ENCODE assay signal across 1 cellular context in the genomic region with DNA sequence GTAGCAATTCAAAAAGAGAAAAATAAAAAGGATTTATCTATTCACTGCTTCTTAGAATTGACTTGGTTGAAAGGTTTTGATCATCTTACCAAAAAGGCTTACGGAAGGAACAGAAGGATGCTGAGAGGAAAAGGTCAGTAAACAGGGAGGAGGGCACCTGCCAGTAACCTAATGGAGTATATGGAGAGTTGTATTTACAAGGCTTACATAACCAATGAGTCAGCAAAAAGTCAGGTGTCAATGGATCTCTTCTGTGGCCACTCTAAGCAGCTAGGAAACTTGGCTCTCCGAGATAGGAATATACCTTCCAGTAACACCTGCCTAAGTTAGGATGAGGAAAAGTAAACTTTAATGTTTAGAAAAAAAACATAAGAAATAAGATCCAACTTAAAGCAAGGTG.
TF ChIP-seq lines count a peak whose summit lies in the region.

No MANE protein-coding gene starts in this region.

TF ChIP-seq in HepG2, 621 proteins besides CTCF, POLR2A, EP300 and RAD21 (continued from another document):
- TF ChIP-seq, protein P1, sequence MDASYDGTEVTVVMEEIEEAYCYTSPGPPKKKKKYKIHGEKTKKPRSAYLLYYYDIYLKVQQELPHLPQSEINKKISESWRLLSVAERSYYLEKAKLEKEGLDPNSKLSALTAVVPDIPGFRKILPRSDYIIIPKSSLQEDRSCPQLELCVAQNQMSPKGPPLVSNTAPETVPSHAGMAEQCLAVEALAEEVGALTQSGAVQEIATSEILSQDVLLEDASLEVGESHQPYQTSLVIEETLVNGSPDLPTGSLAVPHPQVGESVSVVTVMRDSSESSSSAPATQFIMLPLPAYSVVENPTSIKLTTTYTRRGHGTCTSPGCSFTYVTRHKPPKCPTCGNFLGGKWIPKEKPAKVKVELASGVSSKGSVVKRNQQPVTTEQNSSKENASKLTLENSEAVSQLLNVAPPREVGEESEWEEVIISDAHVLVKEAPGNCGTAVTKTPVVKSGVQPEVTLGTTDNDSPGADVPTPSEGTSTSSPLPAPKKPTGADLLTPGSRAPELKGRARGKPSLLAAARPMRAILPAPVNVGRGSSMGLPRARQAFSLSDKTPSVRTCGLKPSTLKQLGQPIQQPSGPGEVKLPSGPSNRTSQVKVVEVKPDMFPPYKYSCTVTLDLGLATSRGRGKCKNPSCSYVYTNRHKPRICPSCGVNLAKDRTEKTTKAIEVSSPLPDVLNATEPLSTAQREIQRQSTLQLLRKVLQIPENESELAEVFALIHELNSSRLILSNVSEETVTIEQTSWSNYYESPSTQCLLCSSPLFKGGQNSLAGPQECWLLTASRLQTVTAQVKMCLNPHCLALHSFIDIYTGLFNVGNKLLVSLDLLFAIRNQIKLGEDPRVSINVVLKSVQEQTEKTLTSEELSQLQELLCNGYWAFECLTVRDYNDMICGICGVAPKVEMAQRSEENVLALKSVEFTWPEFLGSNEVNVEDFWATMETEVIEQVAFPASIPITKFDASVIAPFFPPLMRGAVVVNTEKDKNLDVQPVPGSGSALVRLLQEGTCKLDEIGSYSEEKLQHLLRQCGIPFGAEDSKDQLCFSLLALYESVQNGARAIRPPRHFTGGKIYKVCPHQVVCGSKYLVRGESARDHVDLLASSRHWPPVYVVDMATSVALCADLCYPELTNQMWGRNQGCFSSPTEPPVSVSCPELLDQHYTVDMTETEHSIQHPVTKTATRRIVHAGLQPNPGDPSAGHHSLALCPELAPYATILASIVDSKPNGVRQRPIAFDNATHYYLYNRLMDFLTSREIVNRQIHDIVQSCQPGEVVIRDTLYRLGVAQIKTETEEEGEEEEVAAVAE (CRISPR knock-in tag; IDR thresholded peaks at IDR 0.05; ENCODE audit: borderline replicate concordance): 0 out of 2 replicates have a peak, but pooled peaks have one; percentile 69
- TF ChIP-seq, protein P2, sequence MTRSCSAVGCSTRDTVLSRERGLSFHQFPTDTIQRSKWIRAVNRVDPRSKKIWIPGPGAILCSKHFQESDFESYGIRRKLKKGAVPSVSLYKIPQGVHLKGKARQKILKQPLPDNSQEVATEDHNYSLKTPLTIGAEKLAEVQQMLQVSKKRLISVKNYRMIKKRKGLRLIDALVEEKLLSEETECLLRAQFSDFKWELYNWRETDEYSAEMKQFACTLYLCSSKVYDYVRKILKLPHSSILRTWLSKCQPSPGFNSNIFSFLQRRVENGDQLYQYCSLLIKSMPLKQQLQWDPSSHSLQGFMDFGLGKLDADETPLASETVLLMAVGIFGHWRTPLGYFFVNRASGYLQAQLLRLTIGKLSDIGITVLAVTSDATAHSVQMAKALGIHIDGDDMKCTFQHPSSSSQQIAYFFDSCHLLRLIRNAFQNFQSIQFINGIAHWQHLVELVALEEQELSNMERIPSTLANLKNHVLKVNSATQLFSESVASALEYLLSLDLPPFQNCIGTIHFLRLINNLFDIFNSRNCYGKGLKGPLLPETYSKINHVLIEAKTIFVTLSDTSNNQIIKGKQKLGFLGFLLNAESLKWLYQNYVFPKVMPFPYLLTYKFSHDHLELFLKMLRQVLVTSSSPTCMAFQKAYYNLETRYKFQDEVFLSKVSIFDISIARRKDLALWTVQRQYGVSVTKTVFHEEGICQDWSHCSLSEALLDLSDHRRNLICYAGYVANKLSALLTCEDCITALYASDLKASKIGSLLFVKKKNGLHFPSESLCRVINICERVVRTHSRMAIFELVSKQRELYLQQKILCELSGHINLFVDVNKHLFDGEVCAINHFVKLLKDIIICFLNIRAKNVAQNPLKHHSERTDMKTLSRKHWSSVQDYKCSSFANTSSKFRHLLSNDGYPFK (CRISPR knock-in tag; IDR thresholded peaks at IDR 0.05; ENCODE audit: borderline replicate concordance): no peak
- no peak for TF ChIP-seq ZNF589 (CRISPR knock-in tag; conservative IDR thresholded peaks at IDR 0.05)
- peak; percentile 34; the same call in 1 of the 2 replicates for TF ChIP-seq ISL2 (CRISPR knock-in tag; IDR thresholded peaks at IDR 0.05)
- TF ChIP-seq ZNF577 (CRISPR knock-in tag; IDR thresholded peaks at IDR 0.05; ENCODE audit: borderline replicate concordance, low read depth): no peak
- TF ChIP-seq ZNF180 (CRISPR knock-in tag; IDR thresholded peaks at IDR 0.05; ENCODE audit: borderline replicate concordance, low read depth): no peak
- TF ChIP-seq SOX13 (IDR thresholded peaks at IDR 0.05): peak; percentile 34; the same call in 1 of the 2 replicates
- TF ChIP-seq SOX13 (CRISPR knock-in tag; conservative IDR thresholded peaks at IDR 0.05 in 1 of 2, IDR thresholded peaks at IDR 0.05 in 1 of 2): peak in 1 of 2 experiments; percentile 70; a peak in 1 of 4 replicates
- TF ChIP-seq ZNF30 (CRISPR knock-in tag; IDR thresholded peaks at IDR 0.05): no peak
- peak; percentile 31; the same call in 1 of the 2 replicates for TF ChIP-seq SPEN (CRISPR knock-in tag; IDR thresholded peaks at IDR 0.05; ENCODE audit: low read depth)
- TF ChIP-seq U2AF2 (IDR thresholded peaks at IDR 0.05; ENCODE audit: low read depth, low read length): no peak
- TF ChIP-seq HMG20A (CRISPR knock-in tag; IDR thresholded peaks at IDR 0.05; ENCODE audit: borderline replicate concordance): peak; percentile 73; the same call in 1 of the 2 replicates
- no peak; the same call in 1 of the 2 replicates for TF ChIP-seq SAFB2 (CRISPR knock-in tag; IDR thresholded peaks at IDR 0.05; ENCODE audit: borderline replicate concordance, low read depth)
- TF ChIP-seq, protein P3, sequence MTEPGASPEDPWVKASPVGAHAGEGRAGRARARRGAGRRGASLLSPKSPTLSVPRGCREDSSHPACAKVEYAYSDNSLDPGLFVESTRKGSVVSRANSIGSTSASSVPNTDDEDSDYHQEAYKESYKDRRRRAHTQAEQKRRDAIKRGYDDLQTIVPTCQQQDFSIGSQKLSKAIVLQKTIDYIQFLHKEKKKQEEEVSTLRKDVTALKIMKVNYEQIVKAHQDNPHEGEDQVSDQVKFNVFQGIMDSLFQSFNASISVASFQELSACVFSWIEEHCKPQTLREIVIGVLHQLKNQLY (CRISPR knock-in tag; IDR thresholded peaks at IDR 0.05): 0 out of 2 replicates have a peak, but pooled peaks have one; percentile 16
- no peak for TF ChIP-seq KDM3A (CRISPR knock-in tag; IDR thresholded peaks at IDR 0.05; ENCODE audit: low read depth)
- TF ChIP-seq, protein P4, sequence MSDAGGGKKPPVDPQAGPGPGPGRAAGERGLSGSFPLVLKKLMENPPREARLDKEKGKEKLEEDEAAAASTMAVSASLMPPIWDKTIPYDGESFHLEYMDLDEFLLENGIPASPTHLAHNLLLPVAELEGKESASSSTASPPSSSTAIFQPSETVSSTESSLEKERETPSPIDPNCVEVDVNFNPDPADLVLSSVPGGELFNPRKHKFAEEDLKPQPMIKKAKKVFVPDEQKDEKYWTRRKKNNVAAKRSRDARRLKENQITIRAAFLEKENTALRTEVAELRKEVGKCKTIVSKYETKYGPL (CRISPR knock-in tag; IDR thresholded peaks at IDR 0.05): peak; percentile 96
- TF ChIP-seq, protein P5, sequence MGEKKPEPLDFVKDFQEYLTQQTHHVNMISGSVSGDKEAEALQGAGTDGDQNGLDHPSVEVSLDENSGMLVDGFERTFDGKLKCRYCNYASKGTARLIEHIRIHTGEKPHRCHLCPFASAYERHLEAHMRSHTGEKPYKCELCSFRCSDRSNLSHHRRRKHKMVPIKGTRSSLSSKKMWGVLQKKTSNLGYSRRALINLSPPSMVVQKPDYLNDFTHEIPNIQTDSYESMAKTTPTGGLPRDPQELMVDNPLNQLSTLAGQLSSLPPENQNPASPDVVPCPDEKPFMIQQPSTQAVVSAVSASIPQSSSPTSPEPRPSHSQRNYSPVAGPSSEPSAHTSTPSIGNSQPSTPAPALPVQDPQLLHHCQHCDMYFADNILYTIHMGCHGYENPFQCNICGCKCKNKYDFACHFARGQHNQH (CRISPR knock-in tag; IDR thresholded peaks at IDR 0.05): peak; percentile 40; the same call in 1 of the 2 replicates
- 0 out of 2 replicates have a peak, but pooled peaks have one; percentile 42 for TF ChIP-seq NFIC (IDR thresholded peaks at IDR 0.05; ENCODE audit: low read length)
- TF ChIP-seq SIX1 (CRISPR knock-in tag; IDR thresholded peaks at IDR 0.05; ENCODE audit: borderline replicate concordance): peak; percentile 55; the same call in 1 of the 2 replicates
- 0 out of 2 replicates have a peak, but pooled peaks have one; percentile 38 for TF ChIP-seq KDM4B (CRISPR knock-in tag; IDR thresholded peaks at IDR 0.05)
- TF ChIP-seq, protein P6, sequence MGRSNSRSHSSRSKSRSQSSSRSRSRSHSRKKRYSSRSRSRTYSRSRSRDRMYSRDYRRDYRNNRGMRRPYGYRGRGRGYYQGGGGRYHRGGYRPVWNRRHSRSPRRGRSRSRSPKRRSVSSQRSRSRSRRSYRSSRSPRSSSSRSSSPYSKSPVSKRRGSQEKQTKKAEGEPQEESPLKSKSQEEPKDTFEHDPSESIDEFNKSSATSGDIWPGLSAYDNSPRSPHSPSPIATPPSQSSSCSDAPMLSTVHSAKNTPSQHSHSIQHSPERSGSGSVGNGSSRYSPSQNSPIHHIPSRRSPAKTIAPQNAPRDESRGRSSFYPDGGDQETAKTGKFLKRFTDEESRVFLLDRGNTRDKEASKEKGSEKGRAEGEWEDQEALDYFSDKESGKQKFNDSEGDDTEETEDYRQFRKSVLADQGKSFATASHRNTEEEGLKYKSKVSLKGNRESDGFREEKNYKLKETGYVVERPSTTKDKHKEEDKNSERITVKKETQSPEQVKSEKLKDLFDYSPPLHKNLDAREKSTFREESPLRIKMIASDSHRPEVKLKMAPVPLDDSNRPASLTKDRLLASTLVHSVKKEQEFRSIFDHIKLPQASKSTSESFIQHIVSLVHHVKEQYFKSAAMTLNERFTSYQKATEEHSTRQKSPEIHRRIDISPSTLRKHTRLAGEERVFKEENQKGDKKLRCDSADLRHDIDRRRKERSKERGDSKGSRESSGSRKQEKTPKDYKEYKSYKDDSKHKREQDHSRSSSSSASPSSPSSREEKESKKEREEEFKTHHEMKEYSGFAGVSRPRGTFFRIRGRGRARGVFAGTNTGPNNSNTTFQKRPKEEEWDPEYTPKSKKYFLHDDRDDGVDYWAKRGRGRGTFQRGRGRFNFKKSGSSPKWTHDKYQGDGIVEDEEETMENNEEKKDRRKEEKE (IDR thresholded peaks at IDR 0.05): no peak
- peak; percentile 34; the same call in 1 of the 2 replicates for TF ChIP-seq HDAC1 (CRISPR knock-in tag; IDR thresholded peaks at IDR 0.05)
- peak; percentile 83 for TF ChIP-seq HDAC2 (CRISPR knock-in tag; IDR thresholded peaks at IDR 0.05)
- TF ChIP-seq ZNF234 (CRISPR knock-in tag; conservative IDR thresholded peaks at IDR 0.05): no peak
- no peak for TF ChIP-seq ZNF484 (CRISPR knock-in tag; IDR thresholded peaks at IDR 0.05; ENCODE audit: borderline replicate concordance, low read depth)
- peak; percentile 50; the same call in 1 of the 2 replicates for TF ChIP-seq CREM (IDR thresholded peaks at IDR 0.05)
- no peak for TF ChIP-seq CREM (CRISPR knock-in tag; IDR thresholded peaks at IDR 0.05)
- peak; percentile 78 for TF ChIP-seq TBX2 (CRISPR knock-in tag; IDR thresholded peaks at IDR 0.05; ENCODE audit: borderline replicate concordance)
- TF ChIP-seq GATAD2A (CRISPR knock-in tag; IDR thresholded peaks at IDR 0.05): peak; percentile 86
- TF ChIP-seq ZNF33B (CRISPR knock-in tag; IDR thresholded peaks at IDR 0.05): no peak
- TF ChIP-seq ZNF441 (CRISPR knock-in tag; IDR thresholded peaks at IDR 0.05; ENCODE audit: borderline replicate concordance): 0 out of 2 replicates have a peak, but pooled peaks have one; percentile 31
- TF ChIP-seq ZBTB7A (CRISPR knock-in tag; IDR thresholded peaks at IDR 0.05): 0 out of 2 replicates have a peak, but pooled peaks have one; percentile 35
- peak; percentile 92 for TF ChIP-seq MED1 (CRISPR knock-in tag; IDR thresholded peaks at IDR 0.05)
- TF ChIP-seq, protein P7, sequence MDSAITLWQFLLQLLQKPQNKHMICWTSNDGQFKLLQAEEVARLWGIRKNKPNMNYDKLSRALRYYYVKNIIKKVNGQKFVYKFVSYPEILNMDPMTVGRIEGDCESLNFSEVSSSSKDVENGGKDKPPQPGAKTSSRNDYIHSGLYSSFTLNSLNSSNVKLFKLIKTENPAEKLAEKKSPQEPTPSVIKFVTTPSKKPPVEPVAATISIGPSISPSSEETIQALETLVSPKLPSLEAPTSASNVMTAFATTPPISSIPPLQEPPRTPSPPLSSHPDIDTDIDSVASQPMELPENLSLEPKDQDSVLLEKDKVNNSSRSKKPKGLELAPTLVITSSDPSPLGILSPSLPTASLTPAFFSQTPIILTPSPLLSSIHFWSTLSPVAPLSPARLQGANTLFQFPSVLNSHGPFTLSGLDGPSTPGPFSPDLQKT (CRISPR knock-in tag; IDR thresholded peaks at IDR 0.05; ENCODE audit: borderline replicate concordance): no peak
- peak; percentile 79; the same call in 1 of the 2 replicates for TF ChIP-seq FOSL1 (CRISPR knock-in tag; IDR thresholded peaks at IDR 0.05; ENCODE audit: borderline replicate concordance)
- peak; percentile 98 for TF ChIP-seq NFE2 (CRISPR knock-in tag; IDR thresholded peaks at IDR 0.05)
- no peak for TF ChIP-seq KLF6 (CRISPR knock-in tag; IDR thresholded peaks at IDR 0.05)
- TF ChIP-seq TCF7 (IDR thresholded peaks at IDR 0.05; ENCODE audit: low read depth): peak; percentile 27; the same call in 1 of the 2 replicates
- TF ChIP-seq ZMAT3 (CRISPR knock-in tag; conservative IDR thresholded peaks at IDR 0.05): no peak
